In the genomic region with DNA sequence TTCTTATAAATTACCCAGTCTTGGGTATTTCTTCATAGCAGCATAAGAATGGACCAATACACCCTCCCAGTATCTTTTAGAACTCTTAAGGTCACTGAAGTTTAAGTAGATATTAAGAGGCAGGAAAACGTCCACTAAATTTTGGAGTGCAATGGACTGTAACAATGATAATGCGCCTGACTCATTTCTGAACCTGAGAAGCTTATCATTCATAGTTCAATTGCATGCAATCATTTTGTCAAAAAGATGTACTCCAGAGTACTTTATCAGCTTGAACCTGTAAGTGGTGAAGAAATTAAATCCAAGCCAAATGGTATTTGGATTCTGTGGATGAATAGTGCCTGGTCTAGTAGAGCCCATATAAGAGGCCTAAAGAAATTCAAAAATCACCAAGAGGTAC, we compare ENCODE assay signal across 29 cellular contexts.
"Had no signal": no experiment of that assay in that cellular context is flagged by ENCODE, and none has a peak within 500 bp of the region (broad histone marks: within the 10 kb centered on the region; RNA-seq: fewer than 3 reads in every experiment).

No MANE protein-coding gene starts in this region.

- H3K79me2 ChIP-seq: parathyroid adenoma had no signal

- FAIRE-seq: islet of Langerhans, kidney, urothelium cell line had no signal

- H3K4me3 ChIP-seq: left lung, lower lobe of right lung, neural progenitor cell, skin epidermis, suprapubic skin, thoracic aorta, tibial artery, upper lobe of right lung had no signal

- H3K4me2 ChIP-seq: neural progenitor cell had no signal

- H3K9ac ChIP-seq: neural progenitor cell, parathyroid adenoma had no signal

- H3K27me3 ChIP-seq: left lung, neural progenitor cell, neutrophil, suprapubic skin, tibial artery, upper lobe of right lung had no signal

- H3K9me3 ChIP-seq: left lung, lower lobe of right lung, neutrophil, suprapubic skin, thoracic aorta, tibial artery, upper lobe of right lung had no signal

- H3K27ac ChIP-seq: left lung, lower lobe of right lung, neural progenitor cell, neutrophil, parathyroid adenoma, skin epidermis, suprapubic skin, thoracic aorta, tibial artery, upper lobe of right lung had no signal

- H3K36me3 ChIP-seq: left lung, lower lobe of right lung, neural progenitor cell, neutrophil, suprapubic skin, thoracic aorta, tibial artery, upper lobe of right lung had no signal

- H3K4me1 ChIP-seq: left lung, lower lobe of right lung, neural progenitor cell, parathyroid adenoma, suprapubic skin, tibial artery, upper lobe of right lung had no signal

- ATAC-seq: left colon; left lung; lower lobe of right lung; naive thymus-derived CD8-positive, alpha-beta T cell; right cardiac atrium; sciatic nerve; stimulated activated naive B cell treated with anti-CD40 and anti-IgM and Interleukin-4, amounts not matched to agents 10 μg/mL and 1 μg/mL and 100 μg/mL, for 72 hours; upper lobe of right lung had no signal

- H2AFZ ChIP-seq: neural progenitor cell, parathyroid adenoma had no signal

- DNase-seq: hypothalamus; immature natural killer cell; kidney; left colon; left lung; lower lobe of right lung; mammary epithelial cell; mesenchymal stem cell; naive thymus-derived CD8-positive, alpha-beta T cell; occipital lobe; retina; right cardiac atrium; stimulated activated CD4-positive, alpha-beta T cell treated with anti-CD3 and anti-CD28 coated beads, Interleukin-12 subunit alpha, Interleukin-12 subunit beta, amount 100 ng/mL, for 4 hours; stimulated activated CD4-positive, alpha-beta T cell treated with anti-CD3 and anti-CD28 coated beads, Interleukin-15, amount 100 ng/mL, for 24 hours; stimulated activated CD4-positive, alpha-beta T cell treated with anti-CD3 and anti-CD28 coated beads, Interleukin-2, amount 100 ng/mL, for 24 hours; stimulated activated CD4-positive, alpha-beta T cell treated with anti-CD3 and anti-CD28 coated beads, Interleukin-4, amount 100 ng/mL, for 1 hour; stimulated activated naive B cell treated with anti-CD40 and anti-IgM and Interleukin-4, amounts not matched to agents 10 μg/mL and 1 μg/mL and 100 μg/mL, for 72 hours; tibial artery; trophoblast cell; upper lobe of right lung had no signal
